In the genomic region with DNA sequence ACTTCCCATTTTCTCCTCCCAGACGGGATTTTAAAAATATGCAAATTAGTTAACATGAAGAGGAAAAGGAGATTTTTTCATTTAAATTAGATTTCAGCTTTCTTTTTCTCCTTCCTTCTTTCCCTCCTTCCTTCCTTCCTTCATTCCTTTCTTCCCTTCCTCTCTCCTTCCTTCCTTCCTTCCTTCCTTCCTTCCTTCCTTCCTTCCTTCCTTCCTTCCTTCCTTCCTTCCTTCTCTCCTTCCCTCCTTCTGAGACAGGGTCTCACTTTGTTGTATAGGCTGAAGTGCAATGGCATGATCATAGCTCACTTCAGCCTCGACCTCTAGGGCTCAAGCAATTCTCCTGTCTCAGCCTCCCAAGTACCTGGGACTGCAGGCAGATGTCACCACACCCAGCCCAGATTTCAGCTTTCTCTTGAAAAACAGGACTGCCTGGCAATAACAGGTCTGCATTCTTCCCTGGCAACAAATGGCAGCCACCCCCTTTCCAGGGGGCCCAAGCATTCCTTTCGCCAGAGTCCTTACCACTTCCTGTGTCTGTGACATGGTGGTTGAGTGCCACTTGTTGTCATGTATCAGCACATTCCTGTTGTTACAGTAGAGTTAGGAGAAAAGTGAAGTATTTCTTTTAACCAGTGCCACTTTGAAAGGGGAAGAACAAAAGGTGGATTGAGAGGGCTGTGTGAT, we compare ENCODE assay signal across 12 cellular contexts.
DNase-seq lines count a peak whose midpoint lies in the region; ATAC-seq and TF ChIP-seq lines count a peak whose summit lies in the region.
"Had no signal": no experiment of that assay in that cellular context is flagged by ENCODE, and none has a peak within 500 bp of the region (broad histone marks: within the 10 kb centered on the region; RNA-seq: fewer than 3 reads in every experiment).

No MANE protein-coding gene starts in this region.

- no peaks in the 10 kb centered on the region for H3K79me2 ChIP-seq in smooth muscle cell (ENCODE audit: low read depth)

- H3K27ac ChIP-seq in smooth muscle cell (ENCODE audit: low read depth), result peak overlapping the region; percentile 59
- H3K27ac ChIP-seq in body of pancreas, result no peak overlapping the region
- H3K27ac ChIP-seq: upper lobe of left lung, VCaP had no signal

- no peak overlapping the region for H2AFZ ChIP-seq in smooth muscle cell (ENCODE audit: low read depth)

- no peak for TF ChIP-seq CTCF in smooth muscle cell (IDR thresholded peaks at IDR 0.05; ENCODE audit: borderline replicate concordance, insufficient read depth, poor library complexity, severe bottlenecking)
- no peak for TF ChIP-seq CTCF in BE2C (IDR thresholded peaks at IDR 0.05; ENCODE audit: low read depth, low read length)
- TF ChIP-seq CTCF in body of pancreas (IDR thresholded peaks at IDR 0.05), result no peak

- H3K9ac ChIP-seq in smooth muscle cell (ENCODE audit: low read depth), result peak overlapping the region; percentile 17

- peak overlapping the region; percentile 67 for H3K4me2 ChIP-seq in smooth muscle cell

- H3K27me3 ChIP-seq in smooth muscle cell (ENCODE audit: low read depth), result no peaks in the 10 kb centered on the region
- H3K27me3 ChIP-seq in BE2C, result no peaks in the 10 kb centered on the region
- no peaks in the 10 kb centered on the region for H3K27me3 ChIP-seq in body of pancreas
- H3K27me3 ChIP-seq: MG63, upper lobe of left lung had no signal

- intact Hi-C loops in body of pancreas (cut with DNase I), result no loop called here

- H3K4me1 ChIP-seq in smooth muscle cell (ENCODE audit: low read depth) (no peaks in the 10 kb centered on the region), BE2C (no peaks in the 10 kb centered on the region), body of pancreas (no peaks in the 10 kb centered on the region)
- H3K4me1 ChIP-seq: upper lobe of left lung had no signal

- 53% methylated on average over 3 of the region's 3 CpGs for WGBS in smooth muscle cell (ENCODE audit: low lambda C conversion rate)
- WGBS in body of pancreas, 2 donors, result 33 to 44% methylated on average over 3 of the region's 3 CpGs

- H3F3A ChIP-seq in smooth muscle cell (ENCODE audit: low read depth), result no peaks in the 10 kb centered on the region

- H4K20me1 ChIP-seq in smooth muscle cell (ENCODE audit: low read depth), result no peaks in the 10 kb centered on the region

- DNase-seq in SIG-M5 treated with dmso at 0.1 percent for 504 hours (lab: John Stamatoyannopoulos, UW; ENCODE audit: unreplicated experiment), result peak; percentile 9
- DNase-seq in SIG-M5 (lab: John Stamatoyannopoulos, UW), result no peak
- DNase-seq in NCI-H510A (lab: John Stamatoyannopoulos, UW), result peak; percentile 62
- peak; percentile 41 for DNase-seq in epidermal melanocyte (ENCODE audit: insufficient read length, low spot score)
- DNase-seq in smooth muscle cell (lab: John Stamatoyannopoulos, UW; ENCODE audit: unreplicated experiment), result no peak
- DNase-seq in NCI-H2196 (lab: John Stamatoyannopoulos, UW; ENCODE audit: unreplicated experiment), result no peak
- DNase-seq in BE2C, result no peak
- DNase-seq in body of pancreas, result no peak
- DNase-seq: effector memory CD4-positive, alpha-beta T cell; MG63 had no signal

- no peak for ATAC-seq in body of pancreas

- H3K36me3 ChIP-seq in smooth muscle cell (ENCODE audit: low read depth) (no peaks in the 10 kb centered on the region), BE2C (no peaks in the 10 kb centered on the region), body of pancreas (replicated peaks in 1 of 2; ENCODE audit: insufficient read depth in 1 of 2, low read depth in 2 of 2) (no peaks in the 10 kb centered on the region)
- H3K36me3 ChIP-seq: MG63, upper lobe of left lung had no signal

- no peak overlapping the region for H3K4me3 ChIP-seq in smooth muscle cell
- no peak overlapping the region for H3K4me3 ChIP-seq in BE2C (ENCODE audit: low read depth, low read length)
- H3K4me3 ChIP-seq in body of pancreas, result no peak overlapping the region
- H3K4me3 ChIP-seq: MG63, upper lobe of left lung had no signal

- H3K9me3 ChIP-seq in smooth muscle cell (replicated peaks; ENCODE audit: low read depth), result no peaks in the 10 kb centered on the region
- no peaks in the 10 kb centered on the region for H3K9me3 ChIP-seq in BE2C
- no peaks in the 10 kb centered on the region for H3K9me3 ChIP-seq in body of pancreas
- H3K9me3 ChIP-seq: MG63, upper lobe of left lung had no signal

- TF ChIP-seq POLR2A in body of pancreas (IDR thresholded peaks at IDR 0.05), result no peak

Comparison
In these comparisons a context has a peak if more than half of its experiments do, and no peak if none do; other contexts are left out.
1. DNase-seq: peak in SIG-M5 treated with dmso at 0.1 percent for 504 hours (single experiment), NCI-H510A (single experiment) and epidermal melanocyte (single experiment); none in SIG-M5 (single experiment), smooth muscle cell (single experiment), NCI-H2196 (single experiment), BE2C (single experiment) and body of pancreas (0 of 4).